In genomic region chr1:20078166-20078565, GRCh38 we compare ENCODE assay signal across 24 cellular contexts. TPM values are rescaled to one million over a fixed set of nuclear protein-coding genes. Genes with fewer than 3 reads are reported as not detected.
DNase-seq lines count a peak whose midpoint lies in the region; ATAC-seq and TF ChIP-seq lines count a peak whose summit lies in the region.
"Had no signal": no experiment of that assay in that cellular context is flagged by ENCODE, and none has a peak within 500 bp of the region (broad histone marks: within the 10 kb centered on the region; RNA-seq: fewer than 3 reads in every experiment).

No MANE protein-coding gene starts in this region.

- H3K4me1 Mint-ChIP-seq in activated CD8-positive, alpha-beta T cell treated with anti-CD3 and anti-CD28 coated beads, Interleukin-2, amount 10 ng/mL, durations not matched to agents 7 days and 5 days (ENCODE audit: low read depth): peaks cover 30% of the 10 kb centered on the region
- H3K4me1 Mint-ChIP-seq in activated CD8-positive, alpha-beta T cell treated with anti-CD3 and anti-CD28 coated beads for 36 hours (ENCODE audit: low read depth): peaks cover 13% of the 10 kb centered on the region
- H3K4me1 Mint-ChIP-seq in IgD-negative memory B cell (peaks cover 34 to 50% (median 45%) of the 10 kb centered on the region in 3 donors), naive B cell (peaks cover 86 to 100% (median 92%) of the 10 kb centered on the region in 3 donors)

- H3K27me3 Mint-ChIP-seq in activated CD8-positive, alpha-beta T cell treated with anti-CD3 and anti-CD28 coated beads, Interleukin-2, amount 10 ng/mL, durations not matched to agents 7 days and 5 days (ENCODE audit: low read depth): peaks cover 62% of the 10 kb centered on the region
- H3K27me3 Mint-ChIP-seq in activated CD8-positive, alpha-beta T cell treated with anti-CD3 and anti-CD28 coated beads for 36 hours: peaks cover 34% of the 10 kb centered on the region
- peaks cover 5% of the 10 kb centered on the region for H3K27me3 Mint-ChIP-seq in IgD-negative memory B cell
- H3K27me3 Mint-ChIP-seq in naive B cell: no peaks in the 10 kb centered on the region

- DNase-seq in activated CD8-positive, alpha-beta T cell treated with anti-CD3 and anti-CD28 coated beads, Interleukin-2, amount 10 ng/mL, durations not matched to agents 7 days and 5 days: no peak
- no peak for DNase-seq in activated CD8-positive, alpha-beta T cell treated with anti-CD3 and anti-CD28 coated beads for 36 hours
- peak; percentile 74 for DNase-seq in naive B cell
- no peak for DNase-seq in NCI-H2081 (lab: John Stamatoyannopoulos, UW)
- DNase-seq in stimulated activated CD8-positive, alpha-beta memory T cell treated with anti-CD3 and anti-CD28 coated beads, Interleukin-4, amount 100 ng/mL, for 48 hours: no peak
- DNase-seq in A172 (ENCODE audit: low spot score): no peak
- DNase-seq: activated CD4-positive, alpha-beta T cell treated with anti-CD3 and anti-CD28 coated beads, Interleukin-2, amount 50 U/mL, for 1 hour; activated naive CD8-positive, alpha-beta T cell treated with anti-CD3 and anti-CD28 coated beads, Interleukin-2, amount 50 U/mL, for 24 hours; activated T-cell treated with anti-CD3 and anti-CD28 coated beads, Interleukin-2, amount 50 U/mL, for 48 hours; CD8-positive, alpha-beta T cell; immature natural killer cell; NCI-H446 treated with DMSO at 0.1 percent for 48 hours; OCI-M1 had no signal

- intact Hi-C loops in activated CD8-positive, alpha-beta T cell treated with anti-CD3 and anti-CD28 coated beads for 36 hours (cut with micrococcal nuclease): no loop called here

- peak overlapping the region; percentile 35 for H3K27ac Mint-ChIP-seq in activated CD8-positive, alpha-beta T cell treated with anti-CD3 and anti-CD28 coated beads, Interleukin-2, amount 10 ng/mL, durations not matched to agents 7 days and 5 days
- no peak overlapping the region for H3K27ac Mint-ChIP-seq in activated CD8-positive, alpha-beta T cell treated with anti-CD3 and anti-CD28 coated beads for 36 hours
- H3K27ac Mint-ChIP-seq in IgD-negative memory B cell: peak overlapping the region; percentile 80 to 88 (median 85)
- peak overlapping the region; percentile 81 to 98 (median 92) for H3K27ac Mint-ChIP-seq in naive B cell
- H3K27ac Mint-ChIP-seq: activated naive CD8-positive, alpha-beta T cell treated with anti-CD3 and anti-CD28 coated beads, Interleukin-2, amount 50 U/mL, for 24 hours; CD8-positive, alpha-beta T cell; GM23338 had no signal

- no peak overlapping the region for H3K4me3 Mint-ChIP-seq in activated CD8-positive, alpha-beta T cell treated with anti-CD3 and anti-CD28 coated beads, Interleukin-2, amount 10 ng/mL, durations not matched to agents 7 days and 5 days
- no peak overlapping the region for H3K4me3 Mint-ChIP-seq in activated CD8-positive, alpha-beta T cell treated with anti-CD3 and anti-CD28 coated beads for 36 hours
- peak overlapping the region; percentile 19 to 85 (median 50) for H3K4me3 Mint-ChIP-seq in IgD-negative memory B cell
- peak overlapping the region; percentile 50 to 90 (median 78) for H3K4me3 Mint-ChIP-seq in naive B cell
- H3K4me3 Mint-ChIP-seq: activated naive CD8-positive, alpha-beta T cell treated with anti-CD3 and anti-CD28 coated beads, Interleukin-2, amount 50 U/mL, for 24 hours; CD8-positive, alpha-beta T cell; GM23338; neural crest cell had no signal

- CTCF ChIA-PET in activated CD8-positive, alpha-beta T cell treated with anti-CD3 and anti-CD28 coated beads, Interleukin-2, amount 10 ng/mL, durations not matched to agents 7 days and 5 days (lab: Charles Lee): no interaction called here
- CTCF ChIA-PET in activated CD8-positive, alpha-beta T cell treated with anti-CD3 and anti-CD28 coated beads for 36 hours (lab: Charles Lee): no interaction called here

- POLR2A ChIA-PET in activated CD8-positive, alpha-beta T cell treated with anti-CD3 and anti-CD28 coated beads, Interleukin-2, amount 10 ng/mL, durations not matched to agents 7 days and 5 days (lab: Charles Lee): no interaction called here
- POLR2A ChIA-PET in activated CD8-positive, alpha-beta T cell treated with anti-CD3 and anti-CD28 coated beads for 36 hours (lab: Charles Lee): no interaction called here

- no peaks in the 10 kb centered on the region for H3K36me3 Mint-ChIP-seq in activated CD8-positive, alpha-beta T cell treated with anti-CD3 and anti-CD28 coated beads, Interleukin-2, amount 10 ng/mL, durations not matched to agents 7 days and 5 days (ENCODE audit: low read depth)
- H3K36me3 Mint-ChIP-seq in activated CD8-positive, alpha-beta T cell treated with anti-CD3 and anti-CD28 coated beads for 36 hours (ENCODE audit: low read depth): no peaks in the 10 kb centered on the region
- H3K36me3 Mint-ChIP-seq in IgD-negative memory B cell (no peaks in the 10 kb centered on the region), naive B cell (no peaks in the 10 kb centered on the region)
- H3K36me3 Mint-ChIP-seq: CD8-positive, alpha-beta T cell had no signal

- TF ChIP-seq CTCF in activated CD8-positive, alpha-beta T cell treated with anti-CD3 and anti-CD28 coated beads for 36 hours (IDR thresholded peaks at IDR 0.05): no peak

- ATAC-seq in activated CD8-positive, alpha-beta T cell treated with anti-CD3 and anti-CD28 coated beads, Interleukin-2, amount 10 ng/mL, durations not matched to agents 7 days and 5 days: no peak
- ATAC-seq in activated CD8-positive, alpha-beta T cell treated with anti-CD3 and anti-CD28 coated beads for 36 hours: no peak
- ATAC-seq in GM21423 (IDR thresholded peaks at IDR 0.05; ENCODE audit: unreplicated experiment): peak; percentile 43
- ATAC-seq in naive B cell (ENCODE audit: low read depth in 2 of 2): peak; percentile 85 to 86
- ATAC-seq: activated naive CD8-positive, alpha-beta T cell treated with anti-CD3 and anti-CD28 coated beads, Interleukin-2, amount 50 U/mL, for 24 hours; CD8-positive, alpha-beta T cell; esophagus mucosa; GM23338 had no signal

- no peaks in the 10 kb centered on the region for H3K9me3 Mint-ChIP-seq in activated CD8-positive, alpha-beta T cell treated with anti-CD3 and anti-CD28 coated beads, Interleukin-2, amount 10 ng/mL, durations not matched to agents 7 days and 5 days (ENCODE audit: insufficient read depth)
- no peaks in the 10 kb centered on the region for H3K9me3 Mint-ChIP-seq in activated CD8-positive, alpha-beta T cell treated with anti-CD3 and anti-CD28 coated beads for 36 hours
- H3K9me3 Mint-ChIP-seq in IgD-negative memory B cell: no peaks in the 10 kb centered on the region
- no peaks in the 10 kb centered on the region for H3K9me3 Mint-ChIP-seq in naive B cell
- H3K9me3 Mint-ChIP-seq: activated naive CD8-positive, alpha-beta T cell treated with anti-CD3 and anti-CD28 coated beads, Interleukin-2, amount 50 U/mL, for 24 hours; CD8-positive, alpha-beta T cell; GM23338; neural crest cell had no signal

RNA-seq across cellular contexts. Expression of gene PLA2G5, which starts 8.2 kb away (rescaled TPM):
- total RNA-seq in activated CD8-positive, alpha-beta T cell treated with anti-CD3 and anti-CD28 coated beads, Interleukin-2, amount 10 ng/mL, durations not matched to agents 7 days and 5 days: not detected
- not detected for total RNA-seq in activated CD8-positive, alpha-beta T cell treated with anti-CD3 and anti-CD28 coated beads for 36 hours
- polyA plus RNA-seq in IgD-negative memory B cell: not detected
- not detected for polyA plus RNA-seq in naive B cell (ENCODE audit: low read depth in 6 of 6)
- not detected in 2 replicates for total RNA-seq in A172 (2014; rRNA removed; shearing (Covaris generic))
- total RNA-seq: CD8-positive, alpha-beta T cell; Daoy; GM23338; HT1080; neural crest cell; SJSA1 had no signal
- polyA plus RNA-seq: GM23338, immature natural killer cell had no signal

RNA-seq across cellular contexts. Expression of gene PLA2G2D, which starts 41.2 kb away (rescaled TPM):
- total RNA-seq in activated CD8-positive, alpha-beta T cell treated with anti-CD3 and anti-CD28 coated beads, Interleukin-2, amount 10 ng/mL, durations not matched to agents 7 days and 5 days: not detected
- total RNA-seq in activated CD8-positive, alpha-beta T cell treated with anti-CD3 and anti-CD28 coated beads for 36 hours: not detected
- polyA plus RNA-seq in IgD-negative memory B cell (10.1 TPM), naive B cell (ENCODE audit: low read depth in 6 of 6) (1 to 10 TPM; 3.2 to 5.1 (median 4.0) TPM)
- total RNA-seq in A172 (2014; rRNA removed; shearing (Covaris generic)): not detected in 2 replicates
- total RNA-seq: CD8-positive, alpha-beta T cell; Daoy; dermis microvascular lymphatic vessel endothelial cell; GM23338; HT1080; lung microvascular endothelial cell; neural crest cell; SJSA1; vagina had no signal
- polyA plus RNA-seq: GM23338, immature natural killer cell had no signal

Comparison
In these comparisons a context has a peak if more than half of its experiments do, and no peak if none do; other contexts are left out.
1. ATAC-seq: peak in GM21423 (single experiment) and naive B cell (2 of 2); none in activated CD8-positive, alpha-beta T cell treated with anti-CD3 and anti-CD28 coated beads, Interleukin-2, amount 10 ng/mL, durations not matched to agents 7 days and 5 days (single experiment) and activated CD8-positive, alpha-beta T cell treated with anti-CD3 and anti-CD28 coated beads for 36 hours (single experiment).
2. H3K4me3 Mint-ChIP-seq: peak in IgD-negative memory B cell (4 of 4) and naive B cell (8 of 8); none in activated CD8-positive, alpha-beta T cell treated with anti-CD3 and anti-CD28 coated beads, Interleukin-2, amount 10 ng/mL, durations not matched to agents 7 days and 5 days (single experiment) and activated CD8-positive, alpha-beta T cell treated with anti-CD3 and anti-CD28 coated beads for 36 hours (single experiment).